1 cellular context compared by ENCODE assay signal in genomic region chr7:27179030-27179429, GRCh38.
TF ChIP-seq lines count a peak whose summit lies in the region.

No MANE protein-coding gene starts in this region.

TF ChIP-seq in endothelial cell of umbilical vein, 7 proteins besides CTCF, POLR2A, EP300 and RAD21:
- TF ChIP-seq JUN (IDR thresholded peaks at IDR 0.05; ENCODE audit: borderline replicate concordance, insufficient read depth, insufficient read length, low read depth) (no peak), POLR2AphosphoS5 (IDR thresholded peaks at IDR 0.05; ENCODE audit: insufficient read depth, low read depth, low read length) (no peak), MYC (IDR thresholded peaks at IDR 0.05; ENCODE audit: low read depth, low read length) (no peak), FOS (IDR thresholded peaks at IDR 0.05; ENCODE audit: borderline replicate concordance, insufficient read depth, low read length) (no peak), GATA2 (IDR thresholded peaks at IDR 0.05; ENCODE audit: insufficient read depth, insufficient read length, low read depth, low read length) (no peak), EZH2 (IDR thresholded peaks at IDR 0.05; ENCODE audit: borderline replicate concordance, low read depth, low read length, severe bottlenecking) (no peak), MAX (IDR thresholded peaks at IDR 0.05; ENCODE audit: insufficient read depth, insufficient read length) (no peak)
